15 cellular contexts compared by ENCODE assay signal in genomic region chr6:54060286-54060685, GRCh38. TPM values are rescaled to one million over a fixed set of nuclear protein-coding genes. Genes with fewer than 3 reads are reported as not detected.
A peak's percentile ranks its signal among the peaks of the same experiment; 100 is the strongest.
DNase-seq lines count a peak whose midpoint lies in the region; ATAC-seq and TF ChIP-seq lines count a peak whose summit lies in the region.
"Had no signal": no experiment of that assay in that cellular context is flagged by ENCODE, and none has a peak within 500 bp of the region (broad histone marks: within the 10 kb centered on the region; RNA-seq: fewer than 3 reads in every experiment).

No MANE protein-coding gene starts in this region.

- no peaks in the 10 kb centered on the region for H3F3A ChIP-seq in MM.1S (ENCODE audit: insufficient read depth, low read length)

- no peak overlapping the region for H3K4me2 ChIP-seq in MM.1S (ENCODE audit: low read depth, low read length)

- H3K36me3 ChIP-seq in breast epithelium (no peaks in the 10 kb centered on the region), MM.1S (replicated peaks; ENCODE audit: insufficient read depth, low read length) (no peaks in the 10 kb centered on the region)
- H3K36me3 ChIP-seq in CD4-positive, alpha-beta memory T cell (ENCODE audit: insufficient read depth, low read length) = no peaks in the 10 kb centered on the region

- H3K79me2 ChIP-seq in MM.1S (ENCODE audit: low read length) = no peaks in the 10 kb centered on the region

- no peak overlapping the region for H3K9ac ChIP-seq in MM.1S (ENCODE audit: low read length)

- TF ChIP-seq POLR2A in breast epithelium (IDR thresholded peaks at IDR 0.05) = no peak

- CTCF ChIA-PET in MCF 10A (lab: Yijun Ruan, JAX) = no interaction called here
- CTCF ChIA-PET in CD4-positive, alpha-beta memory T cell (lab: Charles Lee; ENCODE audit: partially characterized antibody) = no interaction called here

- H3K9me3 ChIP-seq in breast epithelium = no peaks in the 10 kb centered on the region
- H3K9me3 ChIP-seq in right cardiac atrium (ENCODE audit: control insufficient read depth, low read length) = no peaks in the 10 kb centered on the region
- H3K9me3 ChIP-seq in CD4-positive, alpha-beta memory T cell (ENCODE audit: control insufficient read depth in 1 of 2, low read length in 2 of 2) = no peaks in the 10 kb centered on the region
- no peaks in the 10 kb centered on the region for H3K9me3 ChIP-seq in MM.1S (replicated peaks; ENCODE audit: insufficient read depth, low read length)

- BruUV-seq in MCF 10A (replicated peaks; lab: Mats Ljungman, UMichigan) = no TSS peak

- 21% methylated on average over 2 of the region's 2 CpGs for WGBS in right cardiac atrium

- no peaks in the 10 kb centered on the region for H4K20me1 ChIP-seq in MM.1S (ENCODE audit: insufficient read depth, low read length)

- no peaks in the 10 kb centered on the region for H3K4me1 ChIP-seq in breast epithelium
- H3K4me1 ChIP-seq in right cardiac atrium (ENCODE audit: control insufficient read depth, insufficient read depth, low read length) = no peaks in the 10 kb centered on the region
- no peaks in the 10 kb centered on the region for H3K4me1 ChIP-seq in CD4-positive, alpha-beta memory T cell (ENCODE audit: insufficient read depth, low read length)
- peaks cover 6% of the 10 kb centered on the region; the same call in 1 of the 2 replicates for H3K4me1 ChIP-seq in MM.1S (ENCODE audit: low read length)

- TF ChIP-seq CTCF in MCF 10A (IDR thresholded peaks at IDR 0.05; ENCODE audit: unreplicated experiment) (no peak), breast epithelium (IDR thresholded peaks at IDR 0.05) (no peak), cardiac fibroblast (IDR thresholded peaks at IDR 0.05; ENCODE audit: low read depth, low read length) (no peak), natural killer cell (IDR thresholded peaks at IDR 0.05) (no peak), MM.1S (IDR thresholded peaks at IDR 0.05; ENCODE audit: low read length) (no peak)

- H3K4me3 Mint-ChIP-seq in MCF 10A (ENCODE audit: unreplicated experiment) = no peak overlapping the region
- no peak overlapping the region for H3K4me3 Mint-ChIP-seq in natural killer cell
- H3K4me3 Mint-ChIP-seq in CD4-positive, alpha-beta memory T cell = no peak overlapping the region
- H3K4me3 Mint-ChIP-seq: activated CD8-positive, alpha-beta T cell treated with anti-CD3 and anti-CD28 coated beads for 36 hours; naive thymus-derived CD8-positive, alpha-beta T cell had no signal

- H3K36me3 Mint-ChIP-seq in MCF 10A (ENCODE audit: insufficient read depth, unreplicated experiment) (no peaks in the 10 kb centered on the region), natural killer cell (no peaks in the 10 kb centered on the region)
- H3K36me3 Mint-ChIP-seq in CD4-positive, alpha-beta memory T cell = no peaks in the 10 kb centered on the region
- H3K36me3 Mint-ChIP-seq: naive thymus-derived CD8-positive, alpha-beta T cell had no signal

- H3K27ac ChIP-seq in breast epithelium = no peak overlapping the region
- H3K27ac ChIP-seq in right cardiac atrium (ENCODE audit: low read length) = no peak overlapping the region
- H3K27ac ChIP-seq in CD4-positive, alpha-beta memory T cell (ENCODE audit: low read depth, low read length) = no peak overlapping the region
- H3K27ac ChIP-seq in MM.1S (ENCODE audit: low read length) = no peak overlapping the region

- H3K27me3 Mint-ChIP-seq in MCF 10A (ENCODE audit: insufficient read depth, unreplicated experiment) = no peaks in the 10 kb centered on the region
- no peaks in the 10 kb centered on the region for H3K27me3 Mint-ChIP-seq in natural killer cell (ENCODE audit: low read depth in 2 of 2)
- no peaks in the 10 kb centered on the region for H3K27me3 Mint-ChIP-seq in CD4-positive, alpha-beta memory T cell

- H3K4me3 ChIP-seq in breast epithelium = no peak overlapping the region
- H3K4me3 ChIP-seq in cardiac fibroblast (replicated peaks in 1 of 2; ENCODE audit: low read depth in 2 of 2, low read length in 2 of 2) = no peak overlapping the region
- no peak overlapping the region for H3K4me3 ChIP-seq in right cardiac atrium (ENCODE audit: low read length)
- no peak overlapping the region for H3K4me3 ChIP-seq in CD4-positive, alpha-beta memory T cell (ENCODE audit: low read length in 2 of 2)
- H3K4me3 ChIP-seq in MM.1S (ENCODE audit: low read length) = no peak overlapping the region

- peak; percentile 58 to 71 for ATAC-seq in right cardiac atrium
- ATAC-seq in natural killer cell = no peak
- ATAC-seq: activated CD8-positive, alpha-beta T cell treated with anti-CD3 and anti-CD28 coated beads for 36 hours; naive thymus-derived CD8-positive, alpha-beta T cell had no signal

- POLR2A ChIA-PET in MCF 10A (lab: Yijun Ruan, JAX) = no interaction called here
- POLR2A ChIA-PET in CD4-positive, alpha-beta memory T cell (lab: Charles Lee; ENCODE audit: partially characterized antibody) = no interaction called here

- H3K27me3 ChIP-seq in breast epithelium (no peaks in the 10 kb centered on the region), right cardiac atrium (ENCODE audit: control insufficient read depth, insufficient read depth) (no peaks in the 10 kb centered on the region), MM.1S (replicated peaks; ENCODE audit: insufficient read depth, low read length) (no peaks in the 10 kb centered on the region)
- H3K27me3 ChIP-seq in CD4-positive, alpha-beta memory T cell (ENCODE audit: insufficient read depth, low read length) = no peaks in the 10 kb centered on the region

- intact Hi-C loops in MCF 10A (cut with micrococcal nuclease) (no loop called here), breast epithelium (cut with DNase I; ENCODE audit: low total_unique reads) (no loop called here), right cardiac atrium (cut with DNase I) (no loop called here), natural killer cell (cut with micrococcal nuclease) (no loop called here)
- intact Hi-C loops in CD4-positive, alpha-beta memory T cell (cut with micrococcal nuclease) = no loop called here

- H3K9me3 Mint-ChIP-seq in MCF 10A (ENCODE audit: unreplicated experiment) = no peaks in the 10 kb centered on the region
- H3K9me3 Mint-ChIP-seq in natural killer cell = peaks cover 0 to 2% of the 10 kb centered on the region in 2 donors
- no peaks in the 10 kb centered on the region for H3K9me3 Mint-ChIP-seq in CD4-positive, alpha-beta memory T cell
- H3K9me3 Mint-ChIP-seq: activated CD8-positive, alpha-beta T cell treated with anti-CD3 and anti-CD28 coated beads for 36 hours had no signal

- no peaks in the 10 kb centered on the region for H3K4me1 Mint-ChIP-seq in MCF 10A (ENCODE audit: insufficient read depth, unreplicated experiment)
- H3K4me1 Mint-ChIP-seq in natural killer cell = no peaks in the 10 kb centered on the region
- H3K4me1 Mint-ChIP-seq in CD4-positive, alpha-beta memory T cell = no peaks in the 10 kb centered on the region
- H3K4me1 Mint-ChIP-seq: naive thymus-derived CD8-positive, alpha-beta T cell had no signal

- no peak overlapping the region for H2AFZ ChIP-seq in MM.1S (ENCODE audit: low read length)

- no peaks in the 10 kb centered on the region for H3K9me2 ChIP-seq in MM.1S (replicated peaks; ENCODE audit: insufficient read depth, low read length)

- DNase-seq in MCF 10A (ENCODE audit: unreplicated experiment) (peak; percentile 5), breast epithelium (ENCODE audit: low spot score in 2 of 2) (no peak), cardiac fibroblast (ENCODE audit: low read depth in 2 of 2) (peak; percentile 62 to 91), right cardiac atrium (no peak), natural killer cell (no peak), MM.1S (no peak)
- DNase-seq in CD4-positive, alpha-beta memory T cell = no peak
- DNase-seq in activated CD8-positive, alpha-beta memory T cell treated with anti-CD3 and anti-CD28 coated beads, Interleukin-2, amount 50 U/mL, for 4 hours = no peak
- DNase-seq: activated CD8-positive, alpha-beta T cell treated with anti-CD3 and anti-CD28 coated beads for 36 hours; Calu3; erythroblast; islet precursor cell; naive thymus-derived CD8-positive, alpha-beta T cell; NCI-H1417 treated with DMSO at 0.1 percent for 48 hours; NCI-H510A had no signal

- H3K27ac Mint-ChIP-seq in MCF 10A (ENCODE audit: low read depth, unreplicated experiment) = no peak overlapping the region
- no peak overlapping the region for H3K27ac Mint-ChIP-seq in natural killer cell
- no peak overlapping the region for H3K27ac Mint-ChIP-seq in CD4-positive, alpha-beta memory T cell
- H3K27ac Mint-ChIP-seq: activated CD8-positive, alpha-beta T cell treated with anti-CD3 and anti-CD28 coated beads for 36 hours; naive thymus-derived CD8-positive, alpha-beta T cell had no signal

RNA-seq across cellular contexts. Expression of gene MLIP, which starts 51.0 kb away (rescaled TPM):
- total RNA-seq in MCF 10A (2022) (0.61 TPM in 1 of 2 replicates, not detected in the other), breast epithelium (1 to 10 TPM in 1 of 3 donors, under 1 TPM in 1, not detected in 1; 0.44 to 4.5 TPM), right cardiac atrium (100 to 1,000 TPM; 255 to 336 (median 302) TPM), natural killer cell (not detected)
- 154 TPM for polyA plus RNA-seq in right cardiac atrium
- total RNA-seq in CD4-positive, alpha-beta memory T cell = not detected
- polyA plus RNA-seq in CD4-positive, alpha-beta memory T cell = not detected
- total RNA-seq: activated CD8-positive, alpha-beta T cell treated with anti-CD3 and anti-CD28 coated beads for 36 hours; naive thymus-derived CD8-positive, alpha-beta T cell had no signal
- polyA plus RNA-seq: naive thymus-derived CD8-positive, alpha-beta T cell had no signal

Comparison
In these comparisons a context has a peak if more than half of its experiments do, and no peak if none do; other contexts are left out.
1. DNase-seq: peak in MCF 10A (single experiment) and cardiac fibroblast (2 of 2); none in breast epithelium (0 of 2), right cardiac atrium (0 of 3), natural killer cell (single experiment), CD4-positive, alpha-beta memory T cell (0 of 5), activated CD8-positive, alpha-beta memory T cell treated with anti-CD3 and anti-CD28 coated beads, Interleukin-2, amount 50 U/mL, for 4 hours (single experiment) and MM.1S (single experiment).
2. ATAC-seq: peak in right cardiac atrium (2 of 2); none in natural killer cell (0 of 3).
3. RNA of gene MLIP, which starts 51.0 kb away (total RNA-seq): 255 to 336 TPM in right cardiac atrium; 0.44 to 4.5 TPM in breast epithelium, not detected in CD4-positive, alpha-beta memory T cell, 0.61 TPM in MCF 10A and not detected in natural killer cell; every median in the first group is over 10 times any median in the second.